ENCODE assay signal across 9 cellular contexts in genomic region chr2:237689569-237690131, GRCh38.
DNase-seq lines count a peak whose midpoint lies in the region; ATAC-seq and TF ChIP-seq lines count a peak whose summit lies in the region.
"Had no signal": no experiment of that assay in that cellular context is flagged by ENCODE, and none has a peak within 500 bp of the region (broad histone marks: within the 10 kb centered on the region; RNA-seq: fewer than 3 reads in every experiment).

No MANE protein-coding gene starts in this region.

- H3K9me3 Mint-ChIP-seq in activated CD8-positive, alpha-beta T cell treated with anti-CD3 and anti-CD28 coated beads for 36 hours = no peaks in the 10 kb centered on the region
- H3K9me3 Mint-ChIP-seq in stimulated activated naive CD8-positive, alpha-beta T cell treated with anti-CD3 and anti-CD28 coated beads, Interleukin-15, amount 100 ng/mL, for 72 hours = no peaks in the 10 kb centered on the region

- POLR2A ChIA-PET in activated CD8-positive, alpha-beta T cell treated with anti-CD3 and anti-CD28 coated beads for 36 hours (lab: Charles Lee) = interaction anchor here (9.0 to 9.6 kb wide), 2 partner anchors 15 to 16 kb away, joined by 132 to 154 read pairs; no protein-coding TSS in a partner anchor

- DNase-seq in NOMO-1 treated with DMSO at 0.1 percent for 48 hours (lab: John Stamatoyannopoulos, UW; ENCODE audit: unreplicated experiment) = peak; percentile 13
- no peak for DNase-seq in NOMO-1 (lab: John Stamatoyannopoulos, UW; ENCODE audit: unreplicated experiment in 2 of 2)
- DNase-seq in activated CD8-positive, alpha-beta T cell treated with anti-CD3 and anti-CD28 coated beads for 36 hours = no peak
- DNase-seq in right cardiac atrium = peak; percentile 57 to 76 (median 75)
- no peak for DNase-seq in stimulated activated naive CD8-positive, alpha-beta T cell treated with anti-CD3 and anti-CD28 coated beads, Interleukin-15, amount 100 ng/mL, for 72 hours
- no peak for DNase-seq in HK-2 (ENCODE audit: unreplicated experiment)

- WGBS in right cardiac atrium = 76% methylated on average over 5 of the region's 5 CpGs

- peak overlapping the region; percentile 52 for H3K27ac Mint-ChIP-seq in activated CD8-positive, alpha-beta T cell treated with anti-CD3 and anti-CD28 coated beads for 36 hours
- H3K27ac Mint-ChIP-seq in stimulated activated naive CD8-positive, alpha-beta T cell treated with anti-CD3 and anti-CD28 coated beads, Interleukin-15, amount 100 ng/mL, for 72 hours = no peak overlapping the region

- H3K36me3 Mint-ChIP-seq in activated CD8-positive, alpha-beta T cell treated with anti-CD3 and anti-CD28 coated beads for 36 hours (ENCODE audit: low read depth) = peaks cover 17% of the 10 kb centered on the region

- H3K27me3 Mint-ChIP-seq in activated CD8-positive, alpha-beta T cell treated with anti-CD3 and anti-CD28 coated beads for 36 hours = no peaks in the 10 kb centered on the region
- H3K27me3 Mint-ChIP-seq in stimulated activated naive CD8-positive, alpha-beta T cell treated with anti-CD3 and anti-CD28 coated beads, Interleukin-15, amount 100 ng/mL, for 72 hours = no peaks in the 10 kb centered on the region

- H3K27me3 ChIP-seq in right cardiac atrium (ENCODE audit: control insufficient read depth, insufficient read depth) = no peaks in the 10 kb centered on the region

- H3K4me3 ChIP-seq in right cardiac atrium (ENCODE audit: low read length) = no peak overlapping the region
- H3K4me3 ChIP-seq: K562 had no signal

- H3K27ac ChIP-seq in right cardiac atrium (ENCODE audit: low read length) = peak overlapping the region; percentile 25

- intact Hi-C loops in activated CD8-positive, alpha-beta T cell treated with anti-CD3 and anti-CD28 coated beads for 36 hours (cut with micrococcal nuclease) = loop anchor here (10.0 kb wide), 1 partner anchor 255 kb away; no protein-coding TSS in a partner anchor
- intact Hi-C loops in right cardiac atrium (cut with DNase I) = loop anchor here in 1 of 4 donors (5.0 kb wide), 2 partner anchors 43 to 58 kb away; no protein-coding TSS in a partner anchor

- no peaks in the 10 kb centered on the region for H3K9me3 ChIP-seq in right cardiac atrium (ENCODE audit: control insufficient read depth, low read length)

- CTCF ChIA-PET in activated CD8-positive, alpha-beta T cell treated with anti-CD3 and anti-CD28 coated beads for 36 hours (lab: Charles Lee) = interaction anchor here (2.9 to 9.8 kb wide), 2 partner anchors 14 to 56 kb away, joined by 10 to 142 read pairs; no protein-coding TSS in a partner anchor

- ATAC-seq in activated CD8-positive, alpha-beta T cell treated with anti-CD3 and anti-CD28 coated beads for 36 hours = no peak
- no peak for ATAC-seq in right cardiac atrium
- ATAC-seq in stimulated activated naive CD8-positive, alpha-beta T cell treated with anti-CD3 and anti-CD28 coated beads, Interleukin-15, amount 100 ng/mL, for 72 hours = no peak
- ATAC-seq in HG03159 (IDR thresholded peaks at IDR 0.05; ENCODE audit: unreplicated experiment) = no peak
- ATAC-seq in GM19463 (IDR thresholded peaks at IDR 0.05; ENCODE audit: unreplicated experiment) = no peak
- ATAC-seq: K562 had no signal

- H3K4me1 Mint-ChIP-seq in activated CD8-positive, alpha-beta T cell treated with anti-CD3 and anti-CD28 coated beads for 36 hours (ENCODE audit: low read depth) = peaks cover 44% of the 10 kb centered on the region
- peaks cover 69% of the 10 kb centered on the region for H3K4me1 Mint-ChIP-seq in stimulated activated naive CD8-positive, alpha-beta T cell treated with anti-CD3 and anti-CD28 coated beads, Interleukin-15, amount 100 ng/mL, for 72 hours

- no peak for TF ChIP-seq CTCF in activated CD8-positive, alpha-beta T cell treated with anti-CD3 and anti-CD28 coated beads for 36 hours (IDR thresholded peaks at IDR 0.05)

- peaks cover 12% of the 10 kb centered on the region for H3K4me1 ChIP-seq in right cardiac atrium (ENCODE audit: control insufficient read depth, insufficient read depth, low read length)

- peak overlapping the region; percentile 65 for H3K4me3 Mint-ChIP-seq in activated CD8-positive, alpha-beta T cell treated with anti-CD3 and anti-CD28 coated beads for 36 hours
- peak overlapping the region; percentile 82 to 86 for H3K4me3 Mint-ChIP-seq in stimulated activated naive CD8-positive, alpha-beta T cell treated with anti-CD3 and anti-CD28 coated beads, Interleukin-15, amount 100 ng/mL, for 72 hours

Comparison
In these comparisons a context has a peak if more than half of its experiments do, and no peak if none do; other contexts are left out.
1. DNase-seq: peak in NOMO-1 treated with DMSO at 0.1 percent for 48 hours (single experiment) and right cardiac atrium (3 of 3); none in NOMO-1 (0 of 2), activated CD8-positive, alpha-beta T cell treated with anti-CD3 and anti-CD28 coated beads for 36 hours (single experiment), stimulated activated naive CD8-positive, alpha-beta T cell treated with anti-CD3 and anti-CD28 coated beads, Interleukin-15, amount 100 ng/mL, for 72 hours (0 of 2) and HK-2 (single experiment).